In genomic region chr3:31862861-31863260, GRCh38 we compare ENCODE assay signal across 2 cellular contexts.
TF ChIP-seq lines count a peak whose summit lies in the region.

No MANE protein-coding gene starts in this region.

TF ChIP-seq in endothelial cell of umbilical vein, 7 proteins besides CTCF, POLR2A, EP300 and RAD21:
- TF ChIP-seq EZH2 (IDR thresholded peaks at IDR 0.05; ENCODE audit: borderline replicate concordance, low read depth, low read length, severe bottlenecking) (no peak), FOS (IDR thresholded peaks at IDR 0.05; ENCODE audit: borderline replicate concordance, insufficient read depth, low read length) (peak; percentile 6)

TF ChIP-seq in GM23338, 12 proteins besides CTCF, POLR2A, EP300 and RAD21:
- TF ChIP-seq REST (IDR thresholded peaks at IDR 0.05; ENCODE audit: unreplicated experiment), result no peak
- no peak for TF ChIP-seq ZNF331 (CRISPR knock-in tag; IDR thresholded peaks at IDR 0.05; ENCODE audit: low read depth)
- no peak for TF ChIP-seq NANOG (IDR thresholded peaks at IDR 0.05; ENCODE audit: borderline replicate concordance)
- no peak for TF ChIP-seq EZH2 (IDR thresholded peaks at IDR 0.05; ENCODE audit: low read depth, unreplicated experiment)
- no peak for TF ChIP-seq ZNF462 (CRISPR knock-in tag; IDR thresholded peaks at IDR 0.05)
- TF ChIP-seq ZNF114 (CRISPR knock-in tag; IDR thresholded peaks at IDR 0.05), result no peak
- TF ChIP-seq CREB1 (CRISPR knock-in tag; IDR thresholded peaks at IDR 0.05; ENCODE audit: low read depth), result no peak
